ENCODE assay signal across 8 cellular contexts in genomic region chr19:4909897-4910593, GRCh38. TPM values are rescaled to one million over a fixed set of nuclear protein-coding genes. Genes with fewer than 3 reads are reported as not detected.
DNase-seq lines count a peak whose midpoint lies in the region; TF ChIP-seq lines count a peak whose summit lies in the region.

No MANE protein-coding gene starts in this region.

- no peak overlapping the region for H3K27ac ChIP-seq in subcutaneous abdominal adipose tissue (ENCODE audit: low read depth, low read length)

- peak; percentile 98 for DNase-seq in Daoy (ENCODE audit: low read depth)
- peak; percentile 93 for DNase-seq in HEK293T (ENCODE audit: extremely low spot score)
- peak; percentile 93 for DNase-seq in NCI-H1092 (lab: John Stamatoyannopoulos, UW)
- DNase-seq in SK-N-DZ (ENCODE audit: low spot score) = peak; percentile 86
- DNase-seq in activated naive CD4-positive, alpha-beta T cell treated with anti-CD3 and anti-CD28 coated beads for 36 hours = peak; percentile 97
- peak; percentile 98 for DNase-seq in germinal center (ENCODE audit: low spot score)
- peak; percentile 41 for DNase-seq in non-pigmented ciliary epithelial cell (ENCODE audit: low read depth)

- H3K9me3 Mint-ChIP-seq in activated naive CD4-positive, alpha-beta T cell treated with anti-CD3 and anti-CD28 coated beads for 36 hours = no peaks in the 10 kb centered on the region

- peak overlapping the region in 4 of 5 donors; percentile 4 to 56 (median 50) for H3K9ac ChIP-seq in subcutaneous abdominal adipose tissue (ENCODE audit: low read length in 5 of 5)

- no peaks in the 10 kb centered on the region for H3K36me3 ChIP-seq in subcutaneous abdominal adipose tissue (ENCODE audit: control insufficient read depth in 5 of 5, insufficient read depth in 5 of 5, low read length in 5 of 5)

- POLR2A ChIA-PET in HEK293T (lab: Yijun Ruan, JAX) = no interaction called here

- no peaks in the 10 kb centered on the region for H3K27me3 Mint-ChIP-seq in activated naive CD4-positive, alpha-beta T cell treated with anti-CD3 and anti-CD28 coated beads for 36 hours (ENCODE audit: low read depth)

- H3K9me3 ChIP-seq in subcutaneous abdominal adipose tissue (ENCODE audit: control insufficient read depth in 5 of 5, low read length in 5 of 5) = no peaks in the 10 kb centered on the region

- H3K27me3 ChIP-seq in subcutaneous abdominal adipose tissue (ENCODE audit: control insufficient read depth in 5 of 5, insufficient read depth in 4 of 5, low read length in 5 of 5) = peaks cover 0 to 15% (median 8%) of the 10 kb centered on the region in 5 donors

- H3K4me1 Mint-ChIP-seq in activated naive CD4-positive, alpha-beta T cell treated with anti-CD3 and anti-CD28 coated beads for 36 hours (ENCODE audit: low read depth) = peaks cover 53% of the 10 kb centered on the region

- peak overlapping the region; percentile 85 for H3K4me3 Mint-ChIP-seq in activated naive CD4-positive, alpha-beta T cell treated with anti-CD3 and anti-CD28 coated beads for 36 hours

- H3K4me1 ChIP-seq in subcutaneous abdominal adipose tissue (ENCODE audit: control insufficient read depth in 5 of 5, insufficient read depth in 5 of 5, low read length in 5 of 5) = peaks cover 3 to 39% (median 30%) of the 10 kb centered on the region in 5 donors

- CTCF ChIA-PET in HEK293T (lab: Yijun Ruan, JAX) = no interaction called here
- CTCF ChIA-PET in activated naive CD4-positive, alpha-beta T cell treated with anti-CD3 and anti-CD28 coated beads for 36 hours (lab: Charles Lee) = interaction anchor here (4.6 to 5.0 kb wide), 2 partner anchors 38 to 100 kb away, joined by 36 to 54 read pairs; no protein-coding TSS in a partner anchor

- H3K4me3 ChIP-seq in subcutaneous abdominal adipose tissue (ENCODE audit: low read depth in 1 of 5, low read length in 5 of 5) = peak overlapping the region; percentile 49 to 67 (median 55)

- peaks cover 44% of the 10 kb centered on the region for H3K36me3 Mint-ChIP-seq in activated naive CD4-positive, alpha-beta T cell treated with anti-CD3 and anti-CD28 coated beads for 36 hours (ENCODE audit: low read depth)

- intact Hi-C loops in activated naive CD4-positive, alpha-beta T cell treated with anti-CD3 and anti-CD28 coated beads for 36 hours (cut with micrococcal nuclease) = loop anchor here (1.0 to 5.0 kb wide), 4 partner anchors 95 to 923 kb away; partner anchors contain the start of genes CATSPERD, EEF2, LONP1 and SAFB

- peak overlapping the region; percentile 86 for H3K27ac Mint-ChIP-seq in activated naive CD4-positive, alpha-beta T cell treated with anti-CD3 and anti-CD28 coated beads for 36 hours

TF ChIP-seq in HEK293T, 16 proteins besides CTCF, POLR2A, EP300 and RAD21:
- TF ChIP-seq FOXM1 (IDR thresholded peaks at IDR 0.05; ENCODE audit: borderline replicate concordance) (peak; percentile 57; the same call in 1 of the 2 replicates), ARNT (IDR thresholded peaks at IDR 0.05) (no peak)

RNA-seq across cellular contexts. Expression of gene UHRF1, which starts 0.7 kb away (rescaled TPM):
- 32.4 and 34.6 TPM in 2 replicates for total RNA-seq in Daoy (2014; rRNA removed; shearing (Covaris generic))
- polyA plus RNA-seq in SK-N-DZ (2014; cell fraction: cytosol; rRNA removed) = 36.0 and 55.8 TPM in 2 replicates
- polyA plus RNA-seq in SK-N-DZ (2014; cell fraction: nucleus; rRNA removed) = 43.3 and 64.1 TPM in 2 replicates
- total RNA-seq in activated naive CD4-positive, alpha-beta T cell treated with anti-CD3 and anti-CD28 coated beads for 36 hours = 100 to 1,000 TPM; 129 TPM

RNA-seq across cellular contexts. Expression of gene ARRDC5, which starts 7.3 kb away (rescaled TPM):
- total RNA-seq in Daoy (2014; rRNA removed; shearing (Covaris generic)) = not detected in 2 replicates
- not detected in 2 replicates for polyA plus RNA-seq in SK-N-DZ (2014; cell fraction: cytosol; rRNA removed)
- not detected in 2 replicates for polyA plus RNA-seq in SK-N-DZ (2014; cell fraction: nucleus; rRNA removed)
- not detected for total RNA-seq in activated naive CD4-positive, alpha-beta T cell treated with anti-CD3 and anti-CD28 coated beads for 36 hours

RNA-seq across cellular contexts. Expression of gene PLIN3, which starts 42.6 kb away (rescaled TPM):
- 102 and 114 TPM in 2 replicates for total RNA-seq in Daoy (2014; rRNA removed; shearing (Covaris generic))
- polyA plus RNA-seq in SK-N-DZ (2014; cell fraction: cytosol; rRNA removed) = 13.2 and 19.5 TPM in 2 replicates
- 4.6 and 5.0 TPM in 2 replicates for polyA plus RNA-seq in SK-N-DZ (2014; cell fraction: nucleus; rRNA removed)
- total RNA-seq in activated naive CD4-positive, alpha-beta T cell treated with anti-CD3 and anti-CD28 coated beads for 36 hours = 10 to 100 TPM; 16.1 to 17.1 TPM

RNA-seq across cellular contexts. Expression of gene KDM4B, which starts 58.9 kb away (rescaled TPM):
- 2.1 and 4.2 TPM in 2 replicates for total RNA-seq in Daoy (2014; rRNA removed; shearing (Covaris generic))
- polyA plus RNA-seq in SK-N-DZ (2014; cell fraction: cytosol; rRNA removed) = 7.0 and 7.5 TPM in 2 replicates
- 8.3 and 11.3 TPM in 2 replicates for polyA plus RNA-seq in SK-N-DZ (2014; cell fraction: nucleus; rRNA removed)
- 10 to 100 TPM; 10.5 to 12.7 TPM for total RNA-seq in activated naive CD4-positive, alpha-beta T cell treated with anti-CD3 and anti-CD28 coated beads for 36 hours

Comparison
In these comparisons a context has a peak if more than half of its experiments do, and no peak if none do; other contexts are left out.
1. DNase-seq: peak in every context shown above with its lines; median percentile 98 in Daoy; 98 in germinal center; 97 in activated naive CD4-positive, alpha-beta T cell treated with anti-CD3 and anti-CD28 coated beads for 36 hours; 93 in HEK293T; 93 in NCI-H1092; 86 in SK-N-DZ; 41 in non-pigmented ciliary epithelial cell.